9 cellular contexts compared by ENCODE assay signal in the genomic region with DNA sequence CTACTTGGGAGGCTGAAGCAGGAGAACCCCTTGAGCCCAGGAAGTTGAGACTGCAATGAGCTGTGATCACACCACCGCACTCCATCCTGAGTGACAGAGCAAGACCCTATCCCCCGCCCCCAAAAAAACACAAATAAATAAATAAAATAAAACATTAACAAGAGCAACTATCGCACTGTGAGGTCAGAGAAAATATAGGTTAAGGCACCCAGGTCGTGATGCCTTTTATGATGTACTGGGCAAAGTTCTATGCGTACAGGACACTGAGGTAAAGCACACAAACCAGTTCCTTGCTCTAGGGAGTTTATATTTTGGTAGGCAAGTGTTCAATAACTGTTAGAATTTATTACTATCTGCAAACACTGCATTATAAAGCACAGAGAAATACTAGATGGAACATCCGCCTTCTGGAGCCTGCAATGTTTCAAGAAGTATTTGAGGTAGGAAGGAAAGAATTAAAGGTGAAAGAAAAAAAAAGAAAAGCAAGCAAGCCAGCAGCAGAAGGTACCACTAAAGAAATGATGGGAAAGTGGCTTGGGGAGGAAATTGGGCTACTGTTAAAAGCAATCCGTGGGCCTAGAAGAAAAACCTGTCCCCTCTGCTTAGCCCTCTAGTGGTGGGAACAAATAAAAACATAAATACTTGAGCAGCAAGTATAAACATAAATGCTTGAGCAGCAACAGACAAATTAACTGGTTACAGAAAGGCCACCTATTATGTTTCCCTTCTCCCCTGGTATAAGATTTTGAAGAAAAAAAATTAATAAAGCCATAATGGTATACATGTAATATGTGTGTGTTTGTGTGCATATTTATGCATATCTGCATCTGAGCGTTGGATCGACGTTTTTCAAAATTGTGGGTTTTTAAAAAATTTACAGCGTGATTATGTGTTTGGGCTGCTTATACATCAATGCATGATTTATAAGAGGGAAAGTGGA.
DNase-seq lines count a peak whose midpoint lies in the region; ATAC-seq and TF ChIP-seq lines count a peak whose summit lies in the region.
"Had no signal": no experiment of that assay in that cellular context is flagged by ENCODE, and none has a peak within 500 bp of the region (broad histone marks: within the 10 kb centered on the region; RNA-seq: fewer than 3 reads in every experiment).

No MANE protein-coding gene starts in this region.

- no peak overlapping the region for H3K27ac ChIP-seq in effector memory CD4-positive, alpha-beta T cell (ENCODE audit: insufficient read depth, low read length, poor library complexity, severe bottlenecking)

- H3K9me3 ChIP-seq in effector memory CD4-positive, alpha-beta T cell (ENCODE audit: control insufficient read depth, low read length), result no peaks in the 10 kb centered on the region

- H3K4me3 ChIP-seq in NB4 (ENCODE audit: low read depth, low read length), result no peak overlapping the region
- H3K4me3 ChIP-seq in effector memory CD4-positive, alpha-beta T cell (ENCODE audit: insufficient read depth, low read depth, low read length, poor library complexity, severe bottlenecking), result no peak overlapping the region

- DNase-seq in NCI-H1417 (lab: John Stamatoyannopoulos, UW), result peak; percentile 7 to 59 (median 21)
- DNase-seq in NCI-H1417 treated with DMSO at 0.1 percent for 48 hours (lab: John Stamatoyannopoulos, UW), result no peak
- peak; percentile 41 for DNase-seq in NB4 (ENCODE audit: low read depth)
- DNase-seq in midbrain (lab: John Stamatoyannopoulos, UW), result peak; percentile 43
- no peak for DNase-seq in left colon
- DNase-seq in effector memory CD4-positive, alpha-beta T cell, result no peak
- DNase-seq in activated T-cell treated with anti-CD3 and anti-CD28 coated beads for 4 hours, result no peak

- H3K4me1 ChIP-seq in effector memory CD4-positive, alpha-beta T cell (ENCODE audit: control insufficient read depth, insufficient read depth, low read length, poor library complexity, severe bottlenecking), result no peaks in the 10 kb centered on the region

- no peak for ATAC-seq in left colon

- H3K4me1 Mint-ChIP-seq in brain, result peaks cover 31% of the 10 kb centered on the region
- H3K4me1 Mint-ChIP-seq: CD4-positive, CD25-positive, alpha-beta regulatory T cell had no signal

- TF ChIP-seq CTCF in NB4 (IDR thresholded peaks at IDR 0.05; ENCODE audit: low read depth, low read length), result peak; percentile 56
- TF ChIP-seq CTCF in brain (conservative IDR thresholded peaks at IDR 0.05), result peak; percentile 59 to 70

- H3K9me3 Mint-ChIP-seq in brain, result no peaks in the 10 kb centered on the region

- peak overlapping the region in 1 of 5 experiments; percentile 15 for H3K4me3 Mint-ChIP-seq in brain
- H3K4me3 Mint-ChIP-seq: CD4-positive, CD25-positive, alpha-beta regulatory T cell had no signal

- no peaks in the 10 kb centered on the region for H3K27me3 ChIP-seq in effector memory CD4-positive, alpha-beta T cell (replicated peaks; ENCODE audit: control insufficient read depth, insufficient read depth, low read length, poor library complexity, severe bottlenecking)

- intact Hi-C loops in left colon (cut with DNase I, micrococcal nuclease), result no loop called here

- TF ChIP-seq POLR2A in NB4 (IDR thresholded peaks at IDR 0.05; ENCODE audit: extremely low read depth, insufficient read length), result no peak

- no peaks in the 10 kb centered on the region for H3K27me3 Mint-ChIP-seq in brain
- H3K27me3 Mint-ChIP-seq: CD4-positive, CD25-positive, alpha-beta regulatory T cell had no signal

- H3K27ac Mint-ChIP-seq in brain, result peak overlapping the region in 3 of 5 experiments; percentile 7 to 34 (median 8)
- H3K27ac Mint-ChIP-seq: CD4-positive, CD25-positive, alpha-beta regulatory T cell had no signal

- H3K36me3 Mint-ChIP-seq in brain, result no peaks in the 10 kb centered on the region
- H3K36me3 Mint-ChIP-seq: CD4-positive, CD25-positive, alpha-beta regulatory T cell had no signal

- H3K36me3 ChIP-seq in effector memory CD4-positive, alpha-beta T cell (ENCODE audit: control insufficient read depth, insufficient read depth, low read length), result no peaks in the 10 kb centered on the region

Comparison
In these comparisons a context has a peak if more than half of its experiments do, and no peak if none do; other contexts are left out.
1. DNase-seq: peak in NCI-H1417 (3 of 3), NB4 (single experiment) and midbrain (single experiment); none in NCI-H1417 treated with DMSO at 0.1 percent for 48 hours (single experiment), left colon (0 of 2), effector memory CD4-positive, alpha-beta T cell (0 of 3) and activated T-cell treated with anti-CD3 and anti-CD28 coated beads for 4 hours (single experiment).